In the genomic region with DNA sequence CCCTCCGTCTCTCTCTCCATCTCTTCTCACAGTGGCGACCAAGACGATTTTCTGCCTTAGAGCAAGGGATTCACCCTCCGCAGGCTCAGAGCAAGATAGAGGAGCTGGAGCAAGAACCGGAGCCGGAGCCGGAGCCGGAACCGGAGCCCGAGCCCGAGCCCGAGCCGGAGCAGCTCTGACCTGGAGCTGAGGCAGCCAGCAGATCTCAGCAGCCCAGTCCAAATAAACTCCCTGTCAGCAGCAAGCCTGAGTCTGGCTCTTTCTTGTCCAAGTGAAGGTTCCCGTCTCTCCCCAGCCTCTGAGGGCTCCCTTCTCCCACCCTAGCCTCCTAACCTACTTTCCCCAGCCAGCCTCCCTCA, we compare ENCODE assay signal across 9 cellular contexts. TPM values are rescaled to one million over a fixed set of nuclear protein-coding genes. Genes with fewer than 3 reads are reported as not detected.
A peak's percentile ranks its signal among the peaks of the same experiment; 100 is the strongest.
DNase-seq lines count a peak whose midpoint lies in the region; ATAC-seq, FAIRE-seq and TF ChIP-seq lines count a peak whose summit lies in the region.
"Had no signal": no experiment of that assay in that cellular context is flagged by ENCODE, and none has a peak within 500 bp of the region (broad histone marks: within the 10 kb centered on the region; RNA-seq: fewer than 3 reads in every experiment).

No MANE protein-coding gene starts in this region.

- H2AFZ ChIP-seq in ACC112 (ENCODE audit: low read length, unreplicated experiment), result peak overlapping the region; percentile 35
- peak overlapping the region; percentile 95 for H2AFZ ChIP-seq in K562 (ENCODE audit: low read depth, low read length)

- H3K9me1 ChIP-seq in K562 (ENCODE audit: control insufficient read depth, insufficient read depth, low read length), result no peaks in the 10 kb centered on the region

- BruUV-seq in K562 (replicated peaks; lab: Mats Ljungman, UMichigan), result no TSS peak

- no peak overlapping the region for H3K27ac ChIP-seq in ACC112 (ENCODE audit: low read depth, low read length)
- H3K27ac ChIP-seq in HEK293 (ENCODE audit: extremely low read depth, low read depth, low read length), result peak overlapping the region; percentile 24; the same call in 1 of the 2 replicates
- peak overlapping the region; percentile 39; the same call in 1 of the 3 replicates for H3K27ac ChIP-seq in K562 (ENCODE audit: extremely low read depth, low read depth, low read length)
- H3K27ac ChIP-seq in tibial nerve, result peak overlapping the region; percentile 50 to 70 (median 54)

- TF ChIP-seq EP300 in K562 (IDR thresholded peaks at IDR 0.05; ENCODE audit: low read length) (no peak), tibial nerve (IDR thresholded peaks at IDR 0.05) (no peak)

- no peaks in the 10 kb centered on the region for H3K9me3 ChIP-seq in HEK293 (ENCODE audit: control insufficient read depth, insufficient read depth, low read depth, low read length)
- H3K9me3 ChIP-seq in K562 (replicated peaks; ENCODE audit: control insufficient read depth, insufficient read depth, low read depth, low read length), result no peaks in the 10 kb centered on the region
- H3K9me3 ChIP-seq in tibial nerve, result no peaks in the 10 kb centered on the region

- no peaks in the 10 kb centered on the region for H3K36me3 ChIP-seq in ACC112 (ENCODE audit: insufficient read depth, low read length)
- no peaks in the 10 kb centered on the region for H3K36me3 ChIP-seq in HEK293 (ENCODE audit: control insufficient read depth in 2 of 2, insufficient read depth in 1 of 2, low read length in 2 of 2)
- no peaks in the 10 kb centered on the region for H3K36me3 ChIP-seq in K562 (ENCODE audit: control insufficient read depth, insufficient read depth, low read length)
- peaks cover 0 to 13% (median 0%) of the 10 kb centered on the region in 3 donors for H3K36me3 ChIP-seq in tibial nerve

- H3K79me2 ChIP-seq in ACC112 (ENCODE audit: control insufficient read depth, insufficient read depth, low read length, unreplicated experiment) (no peaks in the 10 kb centered on the region), K562 (ENCODE audit: control insufficient read depth, insufficient read depth, low read length) (no peaks in the 10 kb centered on the region)

- POLR2A ChIA-PET in HEK293 (lab: Yijun Ruan, JAX), result interaction anchor here (1.0 to 3.0 kb wide), 4 partner anchors 9 to 54 kb away, joined by 3 to 24 read pairs (median 12); a partner anchor contains a TSS
- POLR2A ChIA-PET in K562 (lab: Yijun Ruan, JAX), result interaction anchor here (2.0 kb wide), 1 partner anchor 11 kb away, joined by 17 read pairs; a partner anchor contains a TSS

- TF ChIP-seq POLR2A in K562 (conservative IDR thresholded peaks at IDR 0.05) (no peak), tibial nerve (IDR thresholded peaks at IDR 0.05) (no peak)

- H4K20me1 ChIP-seq in K562 (replicated peaks; ENCODE audit: control insufficient read depth, insufficient read depth, low read length), result no peaks in the 10 kb centered on the region

- H3K27me3 ChIP-seq in ACC112 (ENCODE audit: insufficient read depth, low read length) (no peaks in the 10 kb centered on the region), K562 (ENCODE audit: control insufficient read depth in 2 of 2, insufficient read depth in 2 of 2, low read length in 2 of 2) (no peaks in the 10 kb centered on the region), tibial nerve (no peaks in the 10 kb centered on the region)

- no peak for FAIRE-seq in K562 (lab: Jason Lieb, UNC)

- TF ChIP-seq RAD21 in K562 (CRISPR knock-in tag; conservative IDR thresholded peaks at IDR 0.05 in 1 of 2, IDR thresholded peaks at IDR 0.05 in 1 of 2), result no peak

- H3K4me1 ChIP-seq in ACC112 (ENCODE audit: control insufficient read depth, insufficient read depth, low read length, unreplicated experiment) (peaks cover 3% of the 10 kb centered on the region), HEK293 (ENCODE audit: control insufficient read depth, insufficient read depth, low read length) (peaks cover 7% of the 10 kb centered on the region), K562 (replicated peaks in 1 of 2; ENCODE audit: control insufficient read depth in 2 of 2, insufficient read depth in 2 of 2, low read length in 2 of 2) (peaks cover 5 to 25% of the 10 kb centered on the region in 2 experiments; a peak in 4 of 5 replicates), tibial nerve (peaks cover 0 to 27% (median 7%) of the 10 kb centered on the region in 4 donors)

- H3K9ac ChIP-seq in K562 (ENCODE audit: insufficient read depth in 1 of 2, low read depth in 2 of 2, low read length in 2 of 2), result peak overlapping the region; percentile 59 to 83; a peak in 3 of 4 replicates

- CTCF ChIA-PET in HEK293 (lab: Yijun Ruan, JAX), result interaction anchor here (0.7 to 7.6 kb wide), 13 partner anchors 11 to 166 kb away, joined by 3 to 93 read pairs (median 4); a partner anchor contains a TSS
- CTCF ChIA-PET in K562 (lab: Yijun Ruan, JAX; ENCODE audit: low intra/inter-chr PET ratio), result interaction anchor here (1.2 to 2.5 kb wide), 2 partner anchors 24 to 42 kb away, joined by 6 to 24 read pairs; a partner anchor contains a TSS

- WGBS in K562 (ENCODE audit: insufficient coverage, low coverage, missing lambda C conversion rate), result 52% methylated on average over 10 of the region's 14 CpGs
- 24 to 40% methylated on average over 14 of the region's 14 CpGs for WGBS in tibial nerve, 2 donors

- intact Hi-C loops in K562 (cut with micrococcal nuclease), result loop anchor here (5.0 kb wide), 2 partner anchors 49 to 161 kb away; a partner anchor contains a TSS

- in situ Hi-C loops in K562 (cut with MboI), result no loop called here

- TF ChIP-seq CTCF in HEK293 (tag by site-specific recombination; IDR thresholded peaks at IDR 0.05), result no peak
- no peak for TF ChIP-seq CTCF in K562 (IDR thresholded peaks at IDR 0.05 in 2 of 3, conservative IDR thresholded peaks at IDR 0.05 in 1 of 3; ENCODE audit: insufficient read depth in 2 of 3, low read depth in 1 of 3, low read length in 3 of 3)
- TF ChIP-seq CTCF in tibial nerve (IDR thresholded peaks at IDR 0.05), result no peak

- peak overlapping the region; percentile 81 for H3K4me2 ChIP-seq in K562 (ENCODE audit: insufficient read depth, low read length)

- H3K4me3 ChIP-seq in ACC112 (ENCODE audit: low read depth, low read length) (peak overlapping the region; percentile 64), HEK293 (ENCODE audit: low read depth, low read length) (no peak overlapping the region), K562 (peak overlapping the region; percentile 41; the same call in 1 of the 2 replicates), tibial nerve (peak overlapping the region; percentile 24 to 45 (median 38))

- DNase-seq in K562 (ENCODE audit: extremely low read depth in 1 of 4, low spot score in 3 of 4), result peak in 1 of 4 experiments; percentile 41
- no peak for DNase-seq in left lobe of liver (ENCODE audit: low spot score)
- DNase-seq in tibial nerve (ENCODE audit: low spot score in 2 of 2), result no peak
- DNase-seq in NCI-H1436 (lab: John Stamatoyannopoulos, UW), result no peak

- ATAC-seq in K562 (peak; percentile 64), left lobe of liver (peak; percentile 26), HG03460 (IDR thresholded peaks at IDR 0.05; ENCODE audit: unreplicated experiment) (no peak), GM18858 (IDR thresholded peaks at IDR 0.05; ENCODE audit: unreplicated experiment) (no peak)

RNA-seq across cellular contexts. Expression of a gene that starts 5.9 kb away (rescaled TPM):
- 0.97 and 5.8 TPM in 2 replicates for total RNA-seq in K562 (2011; cell fraction: chromatin; rRNA removed; ENCODE audit: low replicate concordance)
- total RNA-seq in K562 (2011; cell fraction: nucleolus; rRNA removed), result 2.1 and 2.2 TPM in 2 replicates
- 2.3 and 2.7 TPM in 2 replicates for total RNA-seq in K562 (2011; cell fraction: nucleoplasm; rRNA removed)
- total RNA-seq in K562 (2014; rRNA removed) (0.09 TPM in 1 of 2 replicates, not detected in the other), K562 (2014; rRNA removed; fragmentation: Illumina TruSeq; extraction: Trizol) (0.22 TPM in 1 of 2 replicates, not detected in the other), K562 (2015; rRNA removed; fragmentation: Illumina TruSeq; extraction: Trizol) (0.08 and 0.18 TPM in 2 replicates), K562 (2021) (0.60 and 0.66 TPM in 2 replicates), left lobe of liver (2.8 TPM), tibial nerve (1 to 10 TPM; 1.2 to 4.0 (median 2.9) TPM)
- polyA plus RNA-seq in K562 (2011; rRNA removed) (0.10 and 0.19 TPM in 2 replicates), K562 (2014; fragmentation: Illumina TruSeq; extraction: Trizol) (0.09 and 0.22 TPM in 2 replicates), K562 (2014; fragmentation: Nextera tagmentation; extraction: Ambion mirVana) (under 1 TPM in 1 of 2 experiments, not detected in 1; 0.07 TPM), K562 (2014; rRNA removed) (0.07 and 0.74 TPM in 2 replicates)
- 0.06 and 0.07 TPM in 2 replicates for polyA plus RNA-seq in K562 (2011; cell fraction: cytosol; rRNA removed)
- 1.2 and 2.7 TPM in 2 replicates for polyA plus RNA-seq in K562 (2011; cell fraction: nucleus; rRNA removed)
- polyA plus RNA-seq in K562 (2012), result 0.27 and 0.53 TPM in 2 replicates
- not detected in 2 replicates for polyA minus RNA-seq in K562 (2011; rRNA and poly(A)+ RNA removed)
- polyA minus RNA-seq in K562 (2011; cell fraction: cytosol; rRNA and poly(A)+ RNA removed), result not detected in 2 replicates
- polyA minus RNA-seq in K562 (2011; cell fraction: nucleus; rRNA and poly(A)+ RNA removed), result 0.27 and 0.44 TPM in 2 replicates
- total RNA-seq: glomerular endothelial cell had no signal

RNA-seq across cellular contexts. Expression of a gene that starts 11.1 kb away (rescaled TPM):
- not detected in 2 replicates for total RNA-seq in K562 (2011; cell fraction: chromatin; rRNA removed; ENCODE audit: low replicate concordance)
- not detected in 2 replicates for total RNA-seq in K562 (2011; cell fraction: nucleolus; rRNA removed)
- not detected in 2 replicates for total RNA-seq in K562 (2011; cell fraction: nucleoplasm; rRNA removed)
- total RNA-seq in K562 (2014; rRNA removed) (not detected in 2 replicates), K562 (2014; rRNA removed; fragmentation: Illumina TruSeq; extraction: Trizol) (not detected in 2 replicates), K562 (2015; rRNA removed; fragmentation: Illumina TruSeq; extraction: Trizol) (0.07 and 0.08 TPM in 2 replicates), K562 (2021) (0.27 and 0.31 TPM in 2 replicates), left lobe of liver (22.7 TPM), tibial nerve (10 to 100 TPM in 1 of 4 donors, 1 to 10 TPM in 3; 7.5 to 12.6 (median 8.9) TPM)
- polyA plus RNA-seq in K562 (2011; rRNA removed) (0.04 TPM in 1 of 2 replicates, not detected in the other), K562 (2014; fragmentation: Illumina TruSeq; extraction: Trizol) (0.06 and 0.10 TPM in 2 replicates), K562 (2014; fragmentation: Nextera tagmentation; extraction: Ambion mirVana) (under 1 TPM in 1 of 2 experiments, not detected in 1; 0.06 TPM), K562 (2014; rRNA removed) (0.11 TPM in 1 of 2 replicates, not detected in the other)
- polyA plus RNA-seq in K562 (2011; cell fraction: cytosol; rRNA removed), result 0.01 TPM in 1 of 2 replicates, not detected in the other
- 0.06 TPM in 1 of 2 replicates, not detected in the other for polyA plus RNA-seq in K562 (2011; cell fraction: nucleus; rRNA removed)
- polyA plus RNA-seq in K562 (2012), result 0.22 and 0.29 TPM in 2 replicates
- not detected in 2 replicates for polyA minus RNA-seq in K562 (2011; rRNA and poly(A)+ RNA removed)
- not detected in 2 replicates for polyA minus RNA-seq in K562 (2011; cell fraction: cytosol; rRNA and poly(A)+ RNA removed)
- not detected in 2 replicates for polyA minus RNA-seq in K562 (2011; cell fraction: nucleus; rRNA and poly(A)+ RNA removed)
- total RNA-seq: glomerular endothelial cell had no signal

RNA-seq across cellular contexts. Expression of a gene that starts 12.0 kb away (rescaled TPM):
- total RNA-seq in K562 (2011; cell fraction: chromatin; rRNA removed; ENCODE audit: low replicate concordance), result 29.6 and 36.7 TPM in 2 replicates
- 32.1 and 32.4 TPM in 2 replicates for total RNA-seq in K562 (2011; cell fraction: nucleolus; rRNA removed)
- total RNA-seq in K562 (2011; cell fraction: nucleoplasm; rRNA removed), result 48.1 and 64.1 TPM in 2 replicates
- total RNA-seq in K562 (2014; rRNA removed), result 78.5 and 91.4 TPM in 2 replicates
- 73.6 and 84.1 TPM in 2 replicates for total RNA-seq in K562 (2014; rRNA removed; fragmentation: Illumina TruSeq; extraction: Trizol)
- total RNA-seq in K562 (2015; rRNA removed; fragmentation: Illumina TruSeq; extraction: Trizol), result 97.7 and 108 TPM in 2 replicates
- total RNA-seq in K562 (2021), result 277 and 287 TPM in 2 replicates
- polyA plus RNA-seq in K562 (2011; rRNA removed), result 64.1 and 92.5 TPM in 2 replicates
- 255 TPM in 2 replicates for polyA plus RNA-seq in K562 (2011; cell fraction: cytosol; rRNA removed)
- 81.6 and 109 TPM in 2 replicates for polyA plus RNA-seq in K562 (2011; cell fraction: nucleus; rRNA removed)
- 220 and 306 TPM in 2 replicates for polyA plus RNA-seq in K562 (2012)
- polyA plus RNA-seq in K562 (2014; fragmentation: Illumina TruSeq; extraction: Trizol), result 282 and 386 TPM in 2 replicates
- 1 to 10 TPM; 5.1 to 5.2 TPM for polyA plus RNA-seq in K562 (2014; fragmentation: Nextera tagmentation; extraction: Ambion mirVana)
- polyA plus RNA-seq in K562 (2014; rRNA removed), result 187 and 235 TPM in 2 replicates
- 29.8 TPM in 2 replicates for polyA minus RNA-seq in K562 (2011; rRNA and poly(A)+ RNA removed)
- polyA minus RNA-seq in K562 (2011; cell fraction: cytosol; rRNA and poly(A)+ RNA removed), result 52.4 and 55.3 TPM in 2 replicates
- 11.6 and 12.6 TPM in 2 replicates for polyA minus RNA-seq in K562 (2011; cell fraction: nucleus; rRNA and poly(A)+ RNA removed)
- 406 TPM for total RNA-seq in left lobe of liver
- 100 to 1,000 TPM; 112 to 225 (median 174) TPM for total RNA-seq in tibial nerve

RNA-seq across cellular contexts. Expression of a gene that starts 25.2 kb away (rescaled TPM):
- total RNA-seq in K562 (2011; cell fraction: chromatin; rRNA removed; ENCODE audit: low replicate concordance), result 108 and 217 TPM in 2 replicates
- 142 and 144 TPM in 2 replicates for total RNA-seq in K562 (2011; cell fraction: nucleolus; rRNA removed)
- 131 and 132 TPM in 2 replicates for total RNA-seq in K562 (2011; cell fraction: nucleoplasm; rRNA removed)
- 146 and 161 TPM in 2 replicates for total RNA-seq in K562 (2014; rRNA removed)
- total RNA-seq in K562 (2014; rRNA removed; fragmentation: Illumina TruSeq; extraction: Trizol), result 58.3 and 60.3 TPM in 2 replicates
- 94.6 and 99.2 TPM in 2 replicates for total RNA-seq in K562 (2015; rRNA removed; fragmentation: Illumina TruSeq; extraction: Trizol)
- total RNA-seq in K562 (2021), result 149 and 167 TPM in 2 replicates
- 190 and 209 TPM in 2 replicates for polyA plus RNA-seq in K562 (2011; rRNA removed)
- polyA plus RNA-seq in K562 (2011; cell fraction: cytosol; rRNA removed), result 349 and 372 TPM in 2 replicates
- 190 and 315 TPM in 2 replicates for polyA plus RNA-seq in K562 (2011; cell fraction: nucleus; rRNA removed)
- polyA plus RNA-seq in K562 (2012), result 145 and 148 TPM in 2 replicates
- 138 and 139 TPM in 2 replicates for polyA plus RNA-seq in K562 (2014; fragmentation: Illumina TruSeq; extraction: Trizol)
- 10 to 100 TPM; 11.4 to 15.6 TPM for polyA plus RNA-seq in K562 (2014; fragmentation: Nextera tagmentation; extraction: Ambion mirVana)
- 186 and 187 TPM in 2 replicates for polyA plus RNA-seq in K562 (2014; rRNA removed)
- polyA minus RNA-seq in K562 (2011; rRNA and poly(A)+ RNA removed), result 133 and 137 TPM in 2 replicates
- polyA minus RNA-seq in K562 (2011; cell fraction: cytosol; rRNA and poly(A)+ RNA removed), result 56.6 and 66.3 TPM in 2 replicates
- 49.0 and 76.3 TPM in 2 replicates for polyA minus RNA-seq in K562 (2011; cell fraction: nucleus; rRNA and poly(A)+ RNA removed)
- total RNA-seq in left lobe of liver, result 133 TPM
- 100 to 1,000 TPM; 103 to 205 (median 133) TPM for total RNA-seq in tibial nerve

RNA-seq across cellular contexts. Expression of a gene that starts 43.4 kb away (rescaled TPM):
- 1.5 and 4.5 TPM in 2 replicates for total RNA-seq in K562 (2011; cell fraction: chromatin; rRNA removed; ENCODE audit: low replicate concordance)
- total RNA-seq in K562 (2011; cell fraction: nucleolus; rRNA removed), result 2.9 and 5.0 TPM in 2 replicates
- total RNA-seq in K562 (2011; cell fraction: nucleoplasm; rRNA removed), result 1.9 and 2.9 TPM in 2 replicates
- 1.1 and 1.7 TPM in 2 replicates for total RNA-seq in K562 (2014; rRNA removed)
- 0.35 and 0.65 TPM in 2 replicates for total RNA-seq in K562 (2014; rRNA removed; fragmentation: Illumina TruSeq; extraction: Trizol)
- total RNA-seq in K562 (2015; rRNA removed; fragmentation: Illumina TruSeq; extraction: Trizol), result 0.65 and 1.1 TPM in 2 replicates
- 1.4 and 1.7 TPM in 2 replicates for total RNA-seq in K562 (2021)
- polyA plus RNA-seq in K562 (2011; rRNA removed), result 1.0 and 2.7 TPM in 2 replicates
- 1.8 and 2.4 TPM in 2 replicates for polyA plus RNA-seq in K562 (2011; cell fraction: cytosol; rRNA removed)
- 10.2 and 20.1 TPM in 2 replicates for polyA plus RNA-seq in K562 (2011; cell fraction: nucleus; rRNA removed)
- polyA plus RNA-seq in K562 (2012), result 1.6 and 2.0 TPM in 2 replicates
- polyA plus RNA-seq in K562 (2014; fragmentation: Illumina TruSeq; extraction: Trizol), result 1.1 and 1.7 TPM in 2 replicates
- not detected for polyA plus RNA-seq in K562 (2014; fragmentation: Nextera tagmentation; extraction: Ambion mirVana)
- polyA plus RNA-seq in K562 (2014; rRNA removed), result 1.8 and 2.8 TPM in 2 replicates
- polyA minus RNA-seq in K562 (2011; rRNA and poly(A)+ RNA removed), result 0.42 and 0.87 TPM in 2 replicates
- polyA minus RNA-seq in K562 (2011; cell fraction: cytosol; rRNA and poly(A)+ RNA removed), result 1.9 and 2.2 TPM in 2 replicates
- 0.67 and 2.7 TPM in 2 replicates for polyA minus RNA-seq in K562 (2011; cell fraction: nucleus; rRNA and poly(A)+ RNA removed)
- 1.3 TPM for total RNA-seq in left lobe of liver
- total RNA-seq in tibial nerve, result 1 to 10 TPM; 1.3 to 5.4 (median 2.2) TPM

Comparison
In these comparisons a context has a peak if more than half of its experiments do, and no peak if none do; other contexts are left out.
1. ATAC-seq: peak in K562 (single experiment) and left lobe of liver (single experiment); none in HG03460 (single experiment) and GM18858 (single experiment).
2. RNA of a gene that starts 11.1 kb away (total RNA-seq): 22.7 TPM in left lobe of liver (single experiment) and 7.5 to 12.6 TPM in tibial nerve; 0.07 to 0.31 TPM in K562; every median in the first group is over 4 times any median in the second.